8 cellular contexts compared by ENCODE assay signal in genomic region chr17:49556183-49556943, GRCh38.
DNase-seq lines count a peak whose midpoint lies in the region; ATAC-seq lines count a peak whose summit lies in the region.

No MANE protein-coding gene starts in this region.

- DNase-seq in CMK (ENCODE audit: low read depth) (peak; percentile 72), NCI-H748 treated with DMSO at 0.1 percent for 48 hours (lab: John Stamatoyannopoulos, UW) (peak; percentile 18), dedifferentiated amniotic fluid mesenchymal stem cell (ENCODE audit: extremely low spot score) (peak; percentile 45), medulla oblongata (ENCODE audit: extremely low spot score) (peak; percentile 60)
- peak; percentile 81 for DNase-seq in activated CD4-positive, alpha-beta T cell treated with anti-CD3 and anti-CD28 coated beads, Interleukin-2, amount 50 U/mL, for 1 hour
- DNase-seq in stimulated activated CD8-positive, alpha-beta memory T cell treated with anti-CD3 and anti-CD28 coated beads, Interleukin-12 subunit alpha, Interleukin-12 subunit beta, amount 100 ng/mL, for 4 hours (ENCODE audit: low read depth), result peak; percentile 62

- peak; percentile 50 for ATAC-seq in HG03442 (IDR thresholded peaks at IDR 0.05; ENCODE audit: unreplicated experiment)
- no peak for ATAC-seq in HG02623 (IDR thresholded peaks at IDR 0.05; ENCODE audit: unreplicated experiment)

Comparison
In these comparisons a context has a peak if more than half of its experiments do, and no peak if none do; other contexts are left out.
1. DNase-seq: peak in every context shown above with its lines; median percentile 81 in activated CD4-positive, alpha-beta T cell treated with anti-CD3 and anti-CD28 coated beads, Interleukin-2, amount 50 U/mL, for 1 hour; 72 in CMK; 62 in stimulated activated CD8-positive, alpha-beta memory T cell treated with anti-CD3 and anti-CD28 coated beads, Interleukin-12 subunit alpha, Interleukin-12 subunit beta, amount 100 ng/mL, for 4 hours; 60 in medulla oblongata; 45 in dedifferentiated amniotic fluid mesenchymal stem cell; 18 in NCI-H748 treated with DMSO at 0.1 percent for 48 hours.